Comparison of ENCODE assay signal across 1 cellular context in genomic region chr12:93125126-93125525, GRCh38.
TF ChIP-seq lines count a peak whose summit lies in the region.

No MANE protein-coding gene starts in this region.

TF ChIP-seq in HepG2, 621 proteins besides CTCF, POLR2A, EP300 and RAD21:
- TF ChIP-seq MBNL3 (CRISPR knock-in tag; conservative IDR thresholded peaks at IDR 0.05) (no peak), ZNF550 (CRISPR knock-in tag; IDR thresholded peaks at IDR 0.05; ENCODE audit: borderline replicate concordance) (no peak)
